ENCODE assay signal across 8 cellular contexts in the genomic region with DNA sequence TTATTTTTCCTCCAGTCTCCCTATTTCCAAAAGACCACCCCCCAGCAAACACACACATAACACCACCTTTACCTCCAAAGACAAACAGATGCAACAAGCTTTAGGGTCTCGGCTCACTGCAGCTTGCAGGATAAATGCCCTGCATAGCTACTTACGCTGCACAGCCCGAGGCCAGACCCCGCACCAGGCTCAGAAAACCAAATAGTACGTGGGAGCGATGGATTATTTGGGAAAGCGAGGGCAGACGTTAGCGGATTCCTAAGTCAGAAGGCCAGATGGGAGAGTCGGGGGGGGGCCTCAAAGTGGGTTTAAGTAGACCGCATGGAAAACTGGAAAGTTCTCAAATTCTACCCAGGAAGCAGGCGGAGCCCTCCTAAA. TPM values are rescaled to one million over a fixed set of nuclear protein-coding genes. Genes with fewer than 3 reads are reported as not detected.
DNase-seq lines count a peak whose midpoint lies in the region; FAIRE-seq and TF ChIP-seq lines count a peak whose summit lies in the region.

No MANE protein-coding gene starts in this region.

- no peak for TF ChIP-seq CTCF in AG10803 (conservative IDR thresholded peaks at IDR 0.05; ENCODE audit: low read length)
- no peak for TF ChIP-seq CTCF in astrocyte (IDR thresholded peaks at IDR 0.05; ENCODE audit: insufficient read depth, low read depth, low read length)
- TF ChIP-seq CTCF in kidney epithelial cell (IDR thresholded peaks at IDR 0.05; ENCODE audit: insufficient read depth, low read length, poor library complexity, severe bottlenecking) = no peak

- H3K4me3 ChIP-seq in AG10803 (ENCODE audit: low read length) (peak overlapping the region; percentile 99), HUES64 (ENCODE audit: low read length) (peak overlapping the region; percentile 88), astrocyte (ENCODE audit: insufficient read depth, low read depth, low read length) (peak overlapping the region; percentile 97), kidney epithelial cell (ENCODE audit: low read depth, low read length) (peak overlapping the region; percentile 99)

- peaks cover 61% of the 10 kb centered on the region for H3K79me2 ChIP-seq in astrocyte (ENCODE audit: insufficient read depth, low read length)

- peaks cover 48% of the 10 kb centered on the region for H4K20me1 ChIP-seq in astrocyte (ENCODE audit: insufficient read depth, low read length)

- H3K27me3 ChIP-seq in HUES64 (ENCODE audit: insufficient read depth, low read length) = no peaks in the 10 kb centered on the region
- H3K27me3 ChIP-seq in astrocyte (ENCODE audit: insufficient read depth, low read length) = no peaks in the 10 kb centered on the region
- H3K27me3 ChIP-seq in kidney epithelial cell (ENCODE audit: control insufficient read depth, insufficient read depth, low read length) = no peaks in the 10 kb centered on the region

- DNase-seq in AG10803 (ENCODE audit: low read depth) (peak; percentile 30), astrocyte (ENCODE audit: low read depth) (no peak), kidney epithelial cell (ENCODE audit: low read depth) (no peak), substantia nigra (lab: John Stamatoyannopoulos, UW) (peak in 2 of 49 donors; percentile 40 to 77), NCI-H2196 treated with DMSO at 0.1 percent for 48 hours (lab: John Stamatoyannopoulos, UW; ENCODE audit: unreplicated experiment) (no peak), NCI-H2029 treated with DMSO at 0.1 percent for 48 hours (lab: John Stamatoyannopoulos, UW) (no peak), NCI-H526 treated with DMSO at 0.1 percent for 48 hours (lab: John Stamatoyannopoulos, UW) (no peak)

- WGBS in HUES64 = 2% methylated on average over 12 of the region's 12 CpGs

- H2AFZ ChIP-seq in astrocyte (ENCODE audit: low read depth, low read length) = peak overlapping the region; percentile 100

- peaks cover 3% of the 10 kb centered on the region for H3K36me3 Mint-ChIP-seq in astrocyte (ENCODE audit: low read depth, unreplicated experiment)

- peaks cover 21% of the 10 kb centered on the region for H3K36me3 ChIP-seq in HUES64 (ENCODE audit: insufficient read depth, low read length)
- H3K36me3 ChIP-seq in astrocyte (ENCODE audit: insufficient read depth, low read length) = peaks cover 5% of the 10 kb centered on the region
- no peaks in the 10 kb centered on the region for H3K36me3 ChIP-seq in kidney epithelial cell (ENCODE audit: control insufficient read depth, insufficient read depth, low read length)

- H3K4me2 ChIP-seq in astrocyte (ENCODE audit: low read length) = peak overlapping the region; percentile 99

- peak overlapping the region; percentile 95 for H3K4me3 Mint-ChIP-seq in astrocyte (ENCODE audit: unreplicated experiment)

- no peaks in the 10 kb centered on the region for H3K9me3 ChIP-seq in HUES64 (ENCODE audit: insufficient read depth, low read depth, low read length)
- no peaks in the 10 kb centered on the region for H3K9me3 ChIP-seq in astrocyte (ENCODE audit: insufficient read depth, low read depth, low read length)

- H3K27ac ChIP-seq in HUES64 (ENCODE audit: low read depth, low read length) = peak overlapping the region; percentile 76
- peak overlapping the region; percentile 96 for H3K27ac ChIP-seq in astrocyte (ENCODE audit: low read depth, low read length)
- H3K27ac ChIP-seq in substantia nigra (ENCODE audit: low read depth, low read length, poor library complexity, severe bottlenecking) = peak overlapping the region; percentile 92

- H3K4me1 Mint-ChIP-seq in astrocyte (ENCODE audit: low read depth, unreplicated experiment) = peaks cover 18% of the 10 kb centered on the region

- H3K9ac ChIP-seq in HUES64 (ENCODE audit: low read depth, low read length) (peak overlapping the region; percentile 86), astrocyte (ENCODE audit: low read length) (peak overlapping the region; percentile 98)

- H3K9me3 Mint-ChIP-seq in astrocyte (ENCODE audit: unreplicated experiment) = peaks cover 5% of the 10 kb centered on the region

- H3K27ac Mint-ChIP-seq in astrocyte (ENCODE audit: unreplicated experiment) = peak overlapping the region; percentile 94

- H3K4me1 ChIP-seq in HUES64 (ENCODE audit: insufficient read depth, low read length) = peaks cover 10% of the 10 kb centered on the region; the same call in 1 of the 2 replicates
- H3K4me1 ChIP-seq in astrocyte (ENCODE audit: insufficient read depth, low read length) = peaks cover 13% of the 10 kb centered on the region

- no peaks in the 10 kb centered on the region for H3K27me3 Mint-ChIP-seq in astrocyte (ENCODE audit: low read depth, unreplicated experiment)

- FAIRE-seq in astrocyte (lab: Jason Lieb, UNC) = no peak

RNA-seq across cellular contexts. Expression of a gene that starts 0.4 kb away (rescaled TPM):
- polyA plus RNA-seq in HUES64 (2013, experiment 1 of 2) = 40.1 TPM
- 43.3 TPM for polyA plus RNA-seq in HUES64 (2013, experiment 2 of 2)
- total RNA-seq in astrocyte (54.3 and 63.9 TPM in 2 replicates), kidney epithelial cell (59.7 and 74.1 TPM in 2 replicates)

RNA-seq across cellular contexts. Expression of a gene that starts 33.7 kb away (rescaled TPM):
- polyA plus RNA-seq in HUES64 (2013, experiment 1 of 2) = not detected
- not detected for polyA plus RNA-seq in HUES64 (2013, experiment 2 of 2)
- total RNA-seq in astrocyte (0.14 TPM in 1 of 2 replicates, not detected in the other), kidney epithelial cell (0.13 and 0.55 TPM in 2 replicates)

RNA-seq across cellular contexts. Expression of a gene that starts 40.8 kb away (rescaled TPM):
- 19.6 TPM for polyA plus RNA-seq in HUES64 (2013, experiment 1 of 2)
- polyA plus RNA-seq in HUES64 (2013, experiment 2 of 2) = 16.2 TPM
- 43.6 and 47.4 TPM in 2 replicates for total RNA-seq in astrocyte
- 20.3 and 27.9 TPM in 2 replicates for total RNA-seq in kidney epithelial cell
